Comparison of ENCODE assay signal across 9 cellular contexts in genomic region chrX:13254076-13254785, GRCh38.
A peak's percentile ranks its signal among the peaks of the same experiment; 100 is the strongest.
DNase-seq lines count a peak whose midpoint lies in the region; ATAC-seq and TF ChIP-seq lines count a peak whose summit lies in the region.
"Had no signal": no experiment of that assay in that cellular context is flagged by ENCODE, and none has a peak within 500 bp of the region (broad histone marks: within the 10 kb centered on the region; RNA-seq: fewer than 3 reads in every experiment).

No MANE protein-coding gene starts in this region.

- peak overlapping the region; percentile 40 for H3K4me2 ChIP-seq in OCI-LY3 (ENCODE audit: low read length)

- ATAC-seq in activated CD8-positive, alpha-beta memory T cell treated with anti-CD3 and anti-CD28 coated beads, Interleukin-2, amount 10 ng/mL, durations not matched to agents 7 days and 5 days: peak; percentile 70
- ATAC-seq in HG02759 (IDR thresholded peaks at IDR 0.05; ENCODE audit: unreplicated experiment): peak; percentile 43
- peak; percentile 66 for ATAC-seq in foreskin keratinocyte
- no peak for ATAC-seq in HG02938 (IDR thresholded peaks at IDR 0.05; ENCODE audit: unreplicated experiment)

- H3K9me3 ChIP-seq in OCI-LY3 (ENCODE audit: insufficient read depth, low read length) (peaks cover 6% of the 10 kb centered on the region; the same call in 1 of the 2 replicates), esophagus squamous epithelium (no peaks in the 10 kb centered on the region)
- H3K9me3 ChIP-seq: right lobe of liver had no signal

- H3K79me2 ChIP-seq in OCI-LY3 (ENCODE audit: low read length): no peaks in the 10 kb centered on the region

- H3K36me3 ChIP-seq in OCI-LY3 (replicated peaks; ENCODE audit: low read depth, low read length) (peaks cover 5% of the 10 kb centered on the region), esophagus squamous epithelium (no peaks in the 10 kb centered on the region)
- H3K36me3 ChIP-seq: right lobe of liver had no signal

- no peak for TF ChIP-seq POLR2A in esophagus squamous epithelium (IDR thresholded peaks at IDR 0.05)

- H3K4me3 ChIP-seq in OCI-LY3 (ENCODE audit: low read length) (no peak overlapping the region), esophagus squamous epithelium (no peak overlapping the region)
- H3K4me3 ChIP-seq: right lobe of liver had no signal

- WGBS in esophagus squamous epithelium, 2 donors: 60 to 74% methylated on average over 4 to 5 of the region's 5 CpGs

- CTCF ChIA-PET in activated CD8-positive, alpha-beta memory T cell treated with anti-CD3 and anti-CD28 coated beads, Interleukin-2, amount 10 ng/mL, durations not matched to agents 7 days and 5 days (lab: Charles Lee): interaction anchor here (0.9 to 2.8 kb wide), 4 partner anchors 19 to 307 kb away, joined by 3 to 13 read pairs (median 5); no protein-coding TSS in a partner anchor

- H3K27me3 ChIP-seq in OCI-LY3 (ENCODE audit: low read depth, low read length): no peaks in the 10 kb centered on the region
- H3K27me3 ChIP-seq in foreskin keratinocyte: no peaks in the 10 kb centered on the region
- no peaks in the 10 kb centered on the region for H3K27me3 ChIP-seq in esophagus squamous epithelium
- H3K27me3 ChIP-seq: right lobe of liver had no signal

- H3K9me3 Mint-ChIP-seq in activated CD8-positive, alpha-beta memory T cell treated with anti-CD3 and anti-CD28 coated beads, Interleukin-2, amount 10 ng/mL, durations not matched to agents 7 days and 5 days (ENCODE audit: low read depth): no peaks in the 10 kb centered on the region

- intact Hi-C loops in esophagus squamous epithelium (cut with DNase I): no loop called here

- no peak overlapping the region for H3K4me3 Mint-ChIP-seq in activated CD8-positive, alpha-beta memory T cell treated with anti-CD3 and anti-CD28 coated beads, Interleukin-2, amount 10 ng/mL, durations not matched to agents 7 days and 5 days

- peak; percentile 47 for TF ChIP-seq CTCF in OCI-LY3 (IDR thresholded peaks at IDR 0.05; ENCODE audit: low read depth, low read length)
- peak; percentile 54 for TF ChIP-seq CTCF in foreskin keratinocyte (conservative IDR thresholded peaks at IDR 0.05)
- TF ChIP-seq CTCF in esophagus squamous epithelium (IDR thresholded peaks at IDR 0.05): no peak

- H3K36me3 Mint-ChIP-seq in activated CD8-positive, alpha-beta memory T cell treated with anti-CD3 and anti-CD28 coated beads, Interleukin-2, amount 10 ng/mL, durations not matched to agents 7 days and 5 days: peaks cover 8% of the 10 kb centered on the region

- no peaks in the 10 kb centered on the region for H3K27me3 Mint-ChIP-seq in activated CD8-positive, alpha-beta memory T cell treated with anti-CD3 and anti-CD28 coated beads, Interleukin-2, amount 10 ng/mL, durations not matched to agents 7 days and 5 days

- H3K27ac Mint-ChIP-seq in activated CD8-positive, alpha-beta memory T cell treated with anti-CD3 and anti-CD28 coated beads, Interleukin-2, amount 10 ng/mL, durations not matched to agents 7 days and 5 days: peak overlapping the region; percentile 68

- peak; percentile 43 for DNase-seq in activated CD8-positive, alpha-beta memory T cell treated with anti-CD3 and anti-CD28 coated beads, Interleukin-2, amount 10 ng/mL, durations not matched to agents 7 days and 5 days
- DNase-seq in activated CD8-positive, alpha-beta memory T cell treated with anti-CD3 and anti-CD28 coated beads for 24 hours: no peak
- DNase-seq in foreskin keratinocyte (peak; percentile 14 to 37), esophagus squamous epithelium (lab: John Stamatoyannopoulos, UW) (no peak), NCI-H446 treated with DMSO at 0.1 percent for 48 hours (lab: John Stamatoyannopoulos, UW) (no peak)
- DNase-seq: right lobe of liver had no signal

- H4K20me1 ChIP-seq in OCI-LY3 (ENCODE audit: insufficient read depth, low read length): no peaks in the 10 kb centered on the region

- H3K27ac ChIP-seq in OCI-LY3 (ENCODE audit: low read length) (peak overlapping the region; percentile 66), foreskin keratinocyte (no peak overlapping the region), esophagus squamous epithelium (no peak overlapping the region)
- H3K27ac ChIP-seq: right lobe of liver had no signal

- peaks cover 66% of the 10 kb centered on the region for H3K4me1 ChIP-seq in OCI-LY3 (ENCODE audit: low read length)
- H3K4me1 ChIP-seq in foreskin keratinocyte: peaks cover 10% of the 10 kb centered on the region
- no peaks in the 10 kb centered on the region for H3K4me1 ChIP-seq in esophagus squamous epithelium
- H3K4me1 ChIP-seq: right lobe of liver had no signal

- H3K4me1 Mint-ChIP-seq in activated CD8-positive, alpha-beta memory T cell treated with anti-CD3 and anti-CD28 coated beads, Interleukin-2, amount 10 ng/mL, durations not matched to agents 7 days and 5 days: peaks cover 43% of the 10 kb centered on the region

- peak overlapping the region; percentile 36; the same call in 1 of the 2 replicates for H3K9ac ChIP-seq in OCI-LY3 (ENCODE audit: low read length)

- H2AFZ ChIP-seq in OCI-LY3 (ENCODE audit: low read depth, low read length): peak overlapping the region; percentile 70

Comparison
In these comparisons a context has a peak if more than half of its experiments do, and no peak if none do; other contexts are left out.
1. DNase-seq: peak in activated CD8-positive, alpha-beta memory T cell treated with anti-CD3 and anti-CD28 coated beads, Interleukin-2, amount 10 ng/mL, durations not matched to agents 7 days and 5 days (single experiment) and foreskin keratinocyte (2 of 2); none in activated CD8-positive, alpha-beta memory T cell treated with anti-CD3 and anti-CD28 coated beads for 24 hours (single experiment), esophagus squamous epithelium (single experiment) and NCI-H446 treated with DMSO at 0.1 percent for 48 hours (single experiment).
2. CTCF ChIP-seq: peak in OCI-LY3 (single experiment) and foreskin keratinocyte (single experiment); none in esophagus squamous epithelium (0 of 6).